24 cellular contexts compared by ENCODE assay signal in the genomic region with DNA sequence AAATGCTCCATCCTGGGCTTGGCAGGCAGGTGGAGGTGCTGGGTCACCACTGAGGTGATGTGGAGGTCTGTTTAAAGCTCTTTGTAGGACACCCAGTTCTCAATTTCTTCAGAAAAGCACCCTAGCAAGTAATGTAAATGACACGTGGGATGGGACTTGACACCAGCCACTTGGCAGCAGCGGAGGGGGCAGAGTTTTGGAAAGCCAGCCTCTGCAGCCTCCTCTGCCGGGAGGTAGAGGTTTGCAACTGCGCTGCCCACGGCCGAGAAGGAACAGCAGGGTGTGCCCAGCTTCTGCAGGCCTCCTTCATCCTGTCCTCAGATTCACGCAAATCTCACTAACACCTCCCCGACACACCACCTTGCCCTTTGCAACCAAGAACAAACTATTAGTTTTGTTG.
DNase-seq lines count a peak whose midpoint lies in the region; ATAC-seq and TF ChIP-seq lines count a peak whose summit lies in the region.
"Had no signal": no experiment of that assay in that cellular context is flagged by ENCODE, and none has a peak within 500 bp of the region (broad histone marks: within the 10 kb centered on the region; RNA-seq: fewer than 3 reads in every experiment).

No MANE protein-coding gene starts in this region.

- no peaks in the 10 kb centered on the region for H3K27me3 ChIP-seq in endodermal cell (ENCODE audit: control insufficient read depth, insufficient read depth, low read length, poor library complexity, severe bottlenecking)
- H3K27me3 ChIP-seq: BLaER1 treated with 17β-estradiol and CSF1 and Interleukin-3, amounts not matched to agents 10 nM and 100 nM had no signal

- H3K27ac ChIP-seq in HEK293 (ENCODE audit: extremely low read depth, low read depth, low read length) (no peak overlapping the region), endodermal cell (ENCODE audit: low read depth, low read length) (no peak overlapping the region)
- H3K27ac ChIP-seq: 22Rv1; A549; BLaER1 treated with 17β-estradiol and CSF1 and Interleukin-3, amounts not matched to agents 10 nM and 100 nM; C4-2B had no signal

- POLR2A ChIA-PET in HEK293 (lab: Yijun Ruan, JAX), result no interaction called here

- CTCF ChIA-PET in HEK293 (lab: Yijun Ruan, JAX), result interaction anchor here (0.7 kb wide), 1 partner anchor 403 kb away, joined by 3 read pairs; no protein-coding TSS in a partner anchor

- H3K4me3 Mint-ChIP-seq in endodermal cell (no peak overlapping the region), progenitor cell of endocrine pancreas (ENCODE audit: low read depth) (no peak overlapping the region)
- H3K4me3 Mint-ChIP-seq: B cell; CD4-positive, alpha-beta T cell; CD8-positive, alpha-beta T cell had no signal

- ATAC-seq in GM19455 (IDR thresholded peaks at IDR 0.05; ENCODE audit: unreplicated experiment), result no peak
- ATAC-seq: A549; CD8-positive, alpha-beta T cell; GM12878 had no signal

- no peak overlapping the region for H3K27ac Mint-ChIP-seq in endodermal cell
- H3K27ac Mint-ChIP-seq in progenitor cell of endocrine pancreas, result no peak overlapping the region
- H3K27ac Mint-ChIP-seq: B cell; CD4-positive, alpha-beta T cell; CD8-positive, alpha-beta T cell had no signal

- H3K4me1 ChIP-seq in HEK293 (ENCODE audit: control insufficient read depth, insufficient read depth, low read length) (no peaks in the 10 kb centered on the region), endodermal cell (ENCODE audit: control insufficient read depth, insufficient read depth, low read length) (no peaks in the 10 kb centered on the region)
- H3K4me1 ChIP-seq: A549, Caco-2 had no signal

- H3K9me3 ChIP-seq in HEK293 (ENCODE audit: control insufficient read depth, insufficient read depth, low read depth, low read length) (no peaks in the 10 kb centered on the region), endodermal cell (ENCODE audit: control insufficient read depth, low read length) (no peaks in the 10 kb centered on the region)
- H3K9me3 ChIP-seq: A549; BLaER1 treated with 17β-estradiol and CSF1 and Interleukin-3, amounts not matched to agents 10 nM and 100 nM; Caco-2 had no signal

- TF ChIP-seq CTCF in HEK293 (tag by site-specific recombination; IDR thresholded peaks at IDR 0.05) (no peak), endodermal cell (conservative IDR thresholded peaks at IDR 0.05) (no peak), progenitor cell of endocrine pancreas (IDR thresholded peaks at IDR 0.05; ENCODE audit: unreplicated experiment) (no peak)

- H3K9ac ChIP-seq in endodermal cell (ENCODE audit: extremely low read depth, low read length, poor library complexity, severe bottlenecking), result no peak overlapping the region
- H3K9ac ChIP-seq: BLaER1 treated with 17β-estradiol and CSF1 and Interleukin-3, amounts not matched to agents 10 nM and 100 nM had no signal

- peak; percentile 36 for DNase-seq in endodermal cell
- peak; percentile 65 for DNase-seq in mesenteric fat pad (ENCODE audit: low spot score)
- no peak for DNase-seq in progenitor cell of endocrine pancreas (ENCODE audit: low spot score, unreplicated experiment)
- DNase-seq in D341Med (ENCODE audit: low spot score), result no peak
- DNase-seq: AML-193; Caco-2; Calu3; CD4-positive, alpha-beta T cell; CD8-positive, alpha-beta T cell; DMS 273 treated with DMSO at 0.1 percent for 48 hours; DMS153; DMS53; DMS79; DND-41; EL; GDM1 had no signal

- H3K9me3 Mint-ChIP-seq in endodermal cell (no peaks in the 10 kb centered on the region), progenitor cell of endocrine pancreas (ENCODE audit: low read depth) (no peaks in the 10 kb centered on the region)
- H3K9me3 Mint-ChIP-seq: CD4-positive, alpha-beta T cell; CD8-positive, alpha-beta T cell had no signal

- H3K36me3 Mint-ChIP-seq in endodermal cell (ENCODE audit: low read depth) (peaks cover 28% of the 10 kb centered on the region), progenitor cell of endocrine pancreas (ENCODE audit: insufficient read depth) (peaks cover 15% of the 10 kb centered on the region)
- H3K36me3 Mint-ChIP-seq: CD8-positive, alpha-beta T cell had no signal

- H3K27me3 Mint-ChIP-seq in endodermal cell (ENCODE audit: insufficient read depth) (no peaks in the 10 kb centered on the region), progenitor cell of endocrine pancreas (no peaks in the 10 kb centered on the region)
- H3K27me3 Mint-ChIP-seq: B cell; CD4-positive, alpha-beta T cell had no signal

- 93% methylated on average over 8 of the region's 8 CpGs; no CpG with 5 or more reads in 1 of the 2 experiments for WGBS in endodermal cell (ENCODE audit: insufficient coverage in 1 of 2, insufficient read length in 1 of 2), 2 experiments

- peaks cover 0 to 9% of the 10 kb centered on the region in 2 experiments; a peak in 2 of 3 replicates for H3K36me3 ChIP-seq in HEK293 (ENCODE audit: control insufficient read depth in 2 of 2, insufficient read depth in 1 of 2, low read length in 2 of 2)
- no peaks in the 10 kb centered on the region for H3K36me3 ChIP-seq in endodermal cell (ENCODE audit: control insufficient read depth, insufficient read depth, low read length)

- H3K4me1 Mint-ChIP-seq in endodermal cell (no peaks in the 10 kb centered on the region), progenitor cell of endocrine pancreas (ENCODE audit: low read depth) (no peaks in the 10 kb centered on the region)

- H3K4me3 ChIP-seq in HEK293 (ENCODE audit: low read depth, low read length), result no peak overlapping the region
- no peak overlapping the region for H3K4me3 ChIP-seq in endodermal cell (ENCODE audit: low read length)
- H3K4me3 ChIP-seq: A549; BLaER1 treated with 17β-estradiol and CSF1 and Interleukin-3, amounts not matched to agents 10 nM and 100 nM; GM12878 had no signal

TF ChIP-seq in HEK293, 187 proteins besides CTCF, POLR2A, EP300 and RAD21:
- TF ChIP-seq EGR2 (tag by site-specific recombination; IDR thresholded peaks at IDR 0.05; ENCODE audit: low read depth), result peak; percentile 43; the same call in 1 of the 2 replicates
- TF ChIP-seq ZNF133 (tag by site-specific recombination; IDR thresholded peaks at IDR 0.05), result no peak
- TF ChIP-seq ZBTB20 (tag by site-specific recombination; IDR thresholded peaks at IDR 0.05), result no peak
- TF ChIP-seq, protein P1, sequence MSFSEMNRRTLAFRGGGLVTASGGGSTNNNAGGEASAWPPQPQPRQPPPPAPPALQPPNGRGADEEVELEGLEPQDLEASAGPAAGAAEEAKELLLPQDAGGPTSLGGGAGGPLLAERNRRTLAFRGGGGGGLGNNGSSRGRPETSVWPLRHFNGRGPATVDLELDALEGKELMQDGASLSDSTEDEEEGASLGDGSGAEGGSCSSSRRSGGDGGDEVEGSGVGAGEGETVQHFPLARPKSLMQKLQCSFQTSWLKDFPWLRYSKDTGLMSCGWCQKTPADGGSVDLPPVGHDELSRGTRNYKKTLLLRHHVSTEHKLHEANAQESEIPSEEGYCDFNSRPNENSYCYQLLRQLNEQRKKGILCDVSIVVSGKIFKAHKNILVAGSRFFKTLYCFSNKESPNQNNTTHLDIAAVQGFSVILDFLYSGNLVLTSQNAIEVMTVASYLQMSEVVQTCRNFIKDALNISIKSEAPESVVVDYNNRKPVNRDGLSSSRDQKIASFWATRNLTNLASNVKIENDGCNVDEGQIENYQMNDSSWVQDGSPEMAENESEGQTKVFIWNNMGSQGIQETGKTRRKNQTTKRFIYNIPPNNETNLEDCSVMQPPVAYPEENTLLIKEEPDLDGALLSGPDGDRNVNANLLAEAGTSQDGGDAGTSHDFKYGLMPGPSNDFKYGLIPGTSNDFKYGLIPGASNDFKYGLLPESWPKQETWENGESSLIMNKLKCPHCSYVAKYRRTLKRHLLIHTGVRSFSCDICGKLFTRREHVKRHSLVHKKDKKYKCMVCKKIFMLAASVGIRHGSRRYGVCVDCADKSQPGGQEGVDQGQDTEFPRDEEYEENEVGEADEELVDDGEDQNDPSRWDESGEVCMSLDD (tag by site-specific recombination; IDR thresholded peaks at IDR 0.05), result no peak
- TF ChIP-seq PRDM6 (tag by site-specific recombination; IDR thresholded peaks at IDR 0.05), result no peak
- no peak for TF ChIP-seq ZNF670 (tag by site-specific recombination; IDR thresholded peaks at IDR 0.05; ENCODE audit: low read depth)
- TF ChIP-seq ZNF221 (tag by site-specific recombination; IDR thresholded peaks at IDR 0.05; ENCODE audit: borderline replicate concordance), result no peak

Comparison
In these comparisons a context has a peak if more than half of its experiments do, and no peak if none do; other contexts are left out.
1. DNase-seq: peak in endodermal cell (single experiment) and mesenteric fat pad (single experiment); none in progenitor cell of endocrine pancreas (single experiment) and D341Med (single experiment).